8 cellular contexts compared by ENCODE assay signal in genomic region chr1:246782120-246782900, GRCh38. TPM values are rescaled to one million over a fixed set of nuclear protein-coding genes. Genes with fewer than 3 reads are reported as not detected.
DNase-seq lines count a peak whose midpoint lies in the region; ATAC-seq and TF ChIP-seq lines count a peak whose summit lies in the region.

No MANE protein-coding gene starts in this region.

- H3K4me3 Mint-ChIP-seq in activated T-helper 2 cell treated with anti-CD3 and anti-CD28 coated beads, Interferon-gamma antibody, Interleukin-2, Interleukin-4, amounts not matched to agents 10 μg/mL and 5 μg/mL and 100 μg/mL, durations not matched to agents 14 hours and 24 hours and 36 hours (ENCODE audit: low read depth), result no peak overlapping the region

- intact Hi-C loops in activated T-helper 2 cell treated with anti-CD3 and anti-CD28 coated beads, Interferon-gamma antibody, Interleukin-2, Interleukin-4, amounts not matched to agents 10 μg/mL and 5 μg/mL and 100 μg/mL, durations not matched to agents 14 hours and 24 hours and 36 hours (cut with micrococcal nuclease), result no loop called here
- intact Hi-C loops in lower leg skin (cut with DNase I; ENCODE audit: low total_unique reads), result no loop called here

- DNase-seq in AG04450 (ENCODE audit: low read depth, low spot score) (peak; percentile 78), MV-4-11 (lab: John Stamatoyannopoulos, UW) (peak; percentile 43), lower leg skin (ENCODE audit: low spot score in 2 of 2) (peak; percentile 11 to 83), pons (ENCODE audit: low spot score) (no peak)
- no peak for DNase-seq in activated T-helper 2 cell treated with anti-CD3 and anti-CD28 coated beads, Interferon-gamma antibody, Interleukin-2, Interleukin-4, amounts not matched to agents 10 μg/mL and 5 μg/mL and 100 μg/mL, durations not matched to agents 14 hours and 24 hours and 36 hours (ENCODE audit: low spot score)
- DNase-seq in activated CD8-positive, alpha-beta memory T cell treated with anti-CD3 and anti-CD28 coated beads for 24 hours, result no peak

- peak overlapping the region; percentile 42 for H3K27ac Mint-ChIP-seq in activated T-helper 2 cell treated with anti-CD3 and anti-CD28 coated beads, Interferon-gamma antibody, Interleukin-2, Interleukin-4, amounts not matched to agents 10 μg/mL and 5 μg/mL and 100 μg/mL, durations not matched to agents 14 hours and 24 hours and 36 hours

- no peaks in the 10 kb centered on the region for H3K9me3 Mint-ChIP-seq in activated T-helper 2 cell treated with anti-CD3 and anti-CD28 coated beads, Interferon-gamma antibody, Interleukin-2, Interleukin-4, amounts not matched to agents 10 μg/mL and 5 μg/mL and 100 μg/mL, durations not matched to agents 14 hours and 24 hours and 36 hours

- peaks cover 10% of the 10 kb centered on the region for H3K4me1 Mint-ChIP-seq in activated T-helper 2 cell treated with anti-CD3 and anti-CD28 coated beads, Interferon-gamma antibody, Interleukin-2, Interleukin-4, amounts not matched to agents 10 μg/mL and 5 μg/mL and 100 μg/mL, durations not matched to agents 14 hours and 24 hours and 36 hours (ENCODE audit: low read depth)

- TF ChIP-seq CTCF in AG04450 (IDR thresholded peaks at IDR 0.05; ENCODE audit: low read depth, low read length) (no peak), lower leg skin (IDR thresholded peaks at IDR 0.05) (no peak)

- H3K9me3 ChIP-seq in AG04450 (ENCODE audit: control insufficient read depth, insufficient read depth, low read length), result peaks cover 22% of the 10 kb centered on the region

- no peak for TF ChIP-seq POLR2A in lower leg skin (IDR thresholded peaks at IDR 0.05)

- no peaks in the 10 kb centered on the region for H3K36me3 Mint-ChIP-seq in activated T-helper 2 cell treated with anti-CD3 and anti-CD28 coated beads, Interferon-gamma antibody, Interleukin-2, Interleukin-4, amounts not matched to agents 10 μg/mL and 5 μg/mL and 100 μg/mL, durations not matched to agents 14 hours and 24 hours and 36 hours (ENCODE audit: low read depth)

- H3K27ac ChIP-seq in AG04450 (ENCODE audit: low read depth, low read length), result peak overlapping the region; percentile 87

- ATAC-seq in GM21528 (IDR thresholded peaks at IDR 0.05; ENCODE audit: low FRiP score, unreplicated experiment) (peak; percentile 60), HG02588 (IDR thresholded peaks at IDR 0.05; ENCODE audit: unreplicated experiment) (no peak)

- POLR2A ChIA-PET in AG04450 (lab: Yijun Ruan, JAX), result interaction anchor here (0.7 kb wide), 2 partner anchors 22 to 167 kb away, joined by 3 to 4 read pairs; no protein-coding TSS in a partner anchor

- no peaks in the 10 kb centered on the region for H3K27me3 ChIP-seq in AG04450 (ENCODE audit: control insufficient read depth, insufficient read depth, low read length)

- no peaks in the 10 kb centered on the region for H3K27me3 Mint-ChIP-seq in activated T-helper 2 cell treated with anti-CD3 and anti-CD28 coated beads, Interferon-gamma antibody, Interleukin-2, Interleukin-4, amounts not matched to agents 10 μg/mL and 5 μg/mL and 100 μg/mL, durations not matched to agents 14 hours and 24 hours and 36 hours (ENCODE audit: low read depth)

- 52 to 56% methylated on average over 16 of the region's 16 CpGs for WGBS in lower leg skin, 2 donors

- H3K4me3 ChIP-seq in AG04450 (ENCODE audit: low read depth, low read length) (no peak overlapping the region), lower leg skin (ENCODE audit: low read depth, poor library complexity, severe bottlenecking) (no peak overlapping the region)

- CTCF ChIA-PET in AG04450 (lab: Charles Lee), result interaction anchor here (0.9 kb wide), 1 partner anchor 9 kb away, joined by 4 read pairs; no protein-coding TSS in a partner anchor

RNA-seq across cellular contexts. Expression of gene SCCPDH, which starts 58.1 kb away (rescaled TPM):
- polyA plus RNA-seq in AG04450 (2011; rRNA removed), result 37.0 and 46.6 TPM in 2 replicates
- polyA minus RNA-seq in AG04450 (2011; rRNA and poly(A)+ RNA removed), result 13.1 and 21.9 TPM in 2 replicates
- total RNA-seq in activated T-helper 2 cell treated with anti-CD3 and anti-CD28 coated beads, Interferon-gamma antibody, Interleukin-2, Interleukin-4, amounts not matched to agents 10 μg/mL and 5 μg/mL and 100 μg/mL, durations not matched to agents 14 hours and 24 hours and 36 hours, result 34.1 and 34.3 TPM in 2 replicates
- 10 to 100 TPM; 13.3 to 23.3 (median 17.0) TPM for total RNA-seq in lower leg skin

Comparison
In these comparisons a context has a peak if more than half of its experiments do, and no peak if none do; other contexts are left out.
1. DNase-seq: peak in AG04450 (single experiment), MV-4-11 (single experiment) and lower leg skin (2 of 2); none in activated T-helper 2 cell treated with anti-CD3 and anti-CD28 coated beads, Interferon-gamma antibody, Interleukin-2, Interleukin-4, amounts not matched to agents 10 μg/mL and 5 μg/mL and 100 μg/mL, durations not matched to agents 14 hours and 24 hours and 36 hours (single experiment), pons (single experiment) and activated CD8-positive, alpha-beta memory T cell treated with anti-CD3 and anti-CD28 coated beads for 24 hours (single experiment).